In genomic region chr5:147413266-147413665, GRCh38 we compare ENCODE assay signal across 10 cellular contexts.
"Had no signal": no experiment of that assay in that cellular context is flagged by ENCODE, and none has a peak within 500 bp of the region (broad histone marks: within the 10 kb centered on the region; RNA-seq: fewer than 3 reads in every experiment).

No MANE protein-coding gene starts in this region.

- H3K4me3 ChIP-seq: right atrium auricular region, vagina had no signal

- H3K9me3 ChIP-seq: right atrium auricular region, vagina had no signal

- H3K4me1 ChIP-seq: parathyroid adenoma had no signal

- H3K27me3 ChIP-seq: right atrium auricular region, vagina had no signal

- H3K27ac ChIP-seq: parathyroid adenoma, right atrium auricular region, vagina had no signal

- ATAC-seq: activated CD4-positive, CD25-positive, alpha-beta regulatory T cell treated with anti-CD3 and anti-CD28 coated beads, Interleukin-2, amount 50 U/mL, for 24 hours; left ventricle myocardium superior; stimulated activated naive B cell treated with anti-CD40 and anti-IgM and Interleukin-4, amounts not matched to agents 10 μg/mL and 1 μg/mL and 100 μg/mL, for 72 hours had no signal

- H3K9ac ChIP-seq: parathyroid adenoma had no signal

- DNase-seq: activated T-cell treated with anti-CD3 and anti-CD28 coated beads, Interleukin-2, amount 50 U/mL, for 1 hour; foreskin melanocyte; kidney; left ventricle myocardium superior; stimulated activated CD4-positive, alpha-beta T cell treated with anti-CD3 and anti-CD28 coated beads, Interleukin-2, amount 100 ng/mL, for 24 hours; stimulated activated naive B cell treated with anti-CD40 and anti-IgM and Interleukin-4, amounts not matched to agents 10 μg/mL and 1 μg/mL and 100 μg/mL, for 72 hours had no signal
